In genomic region chr1:155254228-155254713, GRCh38 we compare ENCODE assay signal across 1 cellular context.
TF ChIP-seq lines count a peak whose summit lies in the region.

No MANE protein-coding gene starts in this region.

TF ChIP-seq in IMR-90, 13 proteins besides CTCF, POLR2A, EP300 and RAD21 (continued from another document):
- TF ChIP-seq ELK1 (IDR thresholded peaks at IDR 0.05; ENCODE audit: borderline replicate concordance, low read depth, low read length) (no peak), CEBPB (IDR thresholded peaks at IDR 0.05; ENCODE audit: low read depth, low read length) (no peak), FOS (IDR thresholded peaks at IDR 0.05; ENCODE audit: low read depth, low read length) (no peak), RFX5 (IDR thresholded peaks at IDR 0.05; ENCODE audit: low read depth, low read length) (no peak), MXI1 (IDR thresholded peaks at IDR 0.05; ENCODE audit: borderline replicate concordance, low read depth, low read length) (no peak), BHLHE40 (IDR thresholded peaks at IDR 0.05; ENCODE audit: low read depth, low read length) (no peak), NFE2L2 (IDR thresholded peaks at IDR 0.05; ENCODE audit: low read depth, low read length) (no peak)
- TF ChIP-seq, protein P1, sequence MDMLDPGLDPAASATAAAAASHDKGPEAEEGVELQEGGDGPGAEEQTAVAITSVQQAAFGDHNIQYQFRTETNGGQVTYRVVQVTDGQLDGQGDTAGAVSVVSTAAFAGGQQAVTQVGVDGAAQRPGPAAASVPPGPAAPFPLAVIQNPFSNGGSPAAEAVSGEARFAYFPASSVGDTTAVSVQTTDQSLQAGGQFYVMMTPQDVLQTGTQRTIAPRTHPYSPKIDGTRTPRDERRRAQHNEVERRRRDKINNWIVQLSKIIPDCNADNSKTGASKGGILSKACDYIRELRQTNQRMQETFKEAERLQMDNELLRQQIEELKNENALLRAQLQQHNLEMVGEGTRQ (IDR thresholded peaks at IDR 0.05; ENCODE audit: low read depth, low read length) = no peak
